Comparison of ENCODE assay signal across 16 cellular contexts in genomic region chr16:65832679-65833078, GRCh38.
"Had no signal": no experiment of that assay in that cellular context is flagged by ENCODE, and none has a peak within 500 bp of the region (broad histone marks: within the 10 kb centered on the region; RNA-seq: fewer than 3 reads in every experiment).

No MANE protein-coding gene starts in this region.

- DNase-seq: cortex of kidney; dorsolateral prefrontal cortex; effector CD8-positive, alpha-beta T cell; foreskin melanocyte; heart left ventricle; hippocampal formation; left colon; left ventricle myocardium superior; naive thymus-derived CD4-positive, alpha-beta T cell; right cardiac atrium; stimulated activated CD4-positive, alpha-beta T cell treated with anti-CD3 and anti-CD28 coated beads, Interleukin-2, amount 100 ng/mL, for 48 hours; stimulated activated naive CD4-positive, alpha-beta T cell treated with Interleukin-2 at 50 U/mL for 16 hours; trophoblast cell had no signal

- H3K36me3 ChIP-seq: heart left ventricle, neutrophil had no signal

- H3K27ac ChIP-seq: dorsolateral prefrontal cortex, heart left ventricle, neutrophil had no signal

- H3K4me3 ChIP-seq: dorsolateral prefrontal cortex, heart left ventricle, lung, smooth muscle cell had no signal

- H3K4me2 ChIP-seq: smooth muscle cell had no signal

- H3K4me1 ChIP-seq: heart left ventricle had no signal

- H3K27me3 ChIP-seq: dorsolateral prefrontal cortex, heart left ventricle, neutrophil had no signal

- ATAC-seq: heart left ventricle; left colon; left ventricle myocardium superior; naive thymus-derived CD4-positive, alpha-beta T cell; right cardiac atrium had no signal
